In genomic region chr1:186042216-186042615, GRCh38 we compare ENCODE assay signal across 25 cellular contexts.
"Had no signal": no experiment of that assay in that cellular context is flagged by ENCODE, and none has a peak within 500 bp of the region (broad histone marks: within the 10 kb centered on the region; RNA-seq: fewer than 3 reads in every experiment).

No MANE protein-coding gene starts in this region.

- H3K27me3 ChIP-seq: adrenal gland, breast epithelium, esophagus squamous epithelium, right lobe of liver, upper lobe of left lung had no signal

- H3K36me3 ChIP-seq: adrenal gland, breast epithelium, esophagus squamous epithelium, right lobe of liver had no signal

- H3K27ac ChIP-seq: adrenal gland, breast epithelium, epithelial cell of prostate, esophagus squamous epithelium, right lobe of liver, upper lobe of left lung, VCaP had no signal

- ATAC-seq: left cardiac atrium; left ventricle myocardium superior; mucosa of descending colon; natural killer cell treated with Interleukin-12 subunit alpha and Interleukin-12 subunit beta and Interleukin-15 and Interleukin-18, amount 100 ng/mL, for 72 hours; right lobe of liver; stimulated activated naive CD8-positive, alpha-beta T cell treated with anti-CD3 and anti-CD28 coated beads, Interleukin-15, Interleukin-2, amounts not matched to agents 100 U/mL and 50 U/mL, for 24 hours had no signal

- H3K4me3 ChIP-seq: adrenal gland, breast epithelium, esophagus squamous epithelium, mucosa of descending colon, right lobe of liver, upper lobe of left lung had no signal

- H3K9me3 ChIP-seq: breast epithelium, esophagus squamous epithelium, mucosa of descending colon, right lobe of liver, upper lobe of left lung had no signal

- DNase-seq: activated CD4-positive, alpha-beta T cell treated with anti-CD3 and anti-CD28 coated beads for 4 hours; activated CD4-positive, alpha-beta T cell treated with anti-CD3 and anti-CD28 coated beads, Interleukin-2, amount 50 U/mL, for 48 hours; activated CD8-positive, alpha-beta memory T cell treated with anti-CD3 and anti-CD28 coated beads for 24 hours; activated effector memory CD4-positive, alpha-beta T cell treated with anti-CD3 and anti-CD28 coated beads, Interleukin-2, amount 50 U/mL, for 16 hours; activated naive CD4-positive, alpha-beta T cell treated with anti-CD3 and anti-CD28 coated beads for 36 hours; activated naive CD8-positive, alpha-beta T cell treated with anti-CD3 and anti-CD28 coated beads for 36 hours; adrenal gland; dermis blood vessel endothelial cell; effector CD4-positive, alpha-beta T cell; esophagus squamous epithelium; head of caudate nucleus; hippocampal formation; left cardiac atrium; left ventricle myocardium superior; mucosa of descending colon; posterior cingulate gyrus; right lobe of liver; stimulated activated CD4-positive, alpha-beta T cell treated with anti-CD3 and anti-CD28 coated beads, Interleukin-4, amount 100 ng/mL, for 1 hour; stimulated activated naive CD8-positive, alpha-beta T cell treated with anti-CD3 and anti-CD28 coated beads, Interleukin-15, Interleukin-2, amounts not matched to agents 100 U/mL and 50 U/mL, for 24 hours; upper lobe of left lung had no signal

- H3K4me1 ChIP-seq: adrenal gland, breast epithelium, esophagus squamous epithelium, right lobe of liver, upper lobe of left lung had no signal

- FAIRE-seq: keratinocyte had no signal
